Comparison of ENCODE assay signal across 11 cellular contexts in the genomic region with DNA sequence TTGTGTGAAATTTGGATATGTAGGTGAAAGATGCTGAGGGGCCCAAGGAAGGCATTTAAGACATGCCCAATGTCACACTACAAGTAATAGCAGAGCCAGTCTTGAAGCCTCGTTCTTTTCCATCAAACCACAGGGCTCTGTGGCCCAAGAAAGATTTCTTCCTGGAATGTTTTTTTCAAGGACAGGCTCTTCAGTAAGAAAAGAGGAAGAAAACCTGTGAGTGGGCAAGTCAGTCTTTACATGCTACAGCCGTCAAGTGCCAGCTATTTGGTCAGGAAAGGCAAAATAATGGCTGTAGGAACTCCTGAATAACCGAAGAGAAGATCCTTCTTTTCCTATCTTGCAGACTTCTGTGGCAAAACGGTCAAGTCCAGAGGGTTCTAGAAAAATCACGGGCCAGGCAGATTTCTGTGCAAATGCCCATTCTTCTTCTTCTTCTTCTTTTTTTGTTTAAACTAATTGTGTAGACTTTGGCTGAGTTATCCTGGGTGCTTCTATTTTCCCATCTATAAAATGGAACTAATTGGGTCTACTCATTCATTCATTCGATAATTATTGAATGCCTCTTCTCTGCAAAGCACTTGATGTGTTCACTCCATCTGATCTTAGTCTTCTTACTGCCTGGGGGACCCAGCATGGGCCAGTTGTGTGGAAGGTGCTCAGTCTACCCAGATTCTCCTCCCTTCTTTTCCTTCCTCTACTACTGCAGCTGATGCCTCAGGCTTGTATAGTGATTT. TPM values are rescaled to one million over a fixed set of nuclear protein-coding genes. Genes with fewer than 3 reads are reported as not detected.
DNase-seq lines count a peak whose midpoint lies in the region; ATAC-seq lines count a peak whose summit lies in the region.
"Had no signal": no experiment of that assay in that cellular context is flagged by ENCODE, and none has a peak within 500 bp of the region (broad histone marks: within the 10 kb centered on the region; RNA-seq: fewer than 3 reads in every experiment).

No MANE protein-coding gene starts in this region.

- H3K36me3 ChIP-seq in iPS-18a (ENCODE audit: control insufficient read depth, low read depth, low read length) (peaks cover 7% of the 10 kb centered on the region), skeletal muscle satellite cell (ENCODE audit: insufficient read depth, low read length) (peaks cover 22% of the 10 kb centered on the region)

- DNase-seq in EH (ENCODE audit: low read depth) (peak; percentile 55), T-cell (no peak), NCI-H82 (lab: John Stamatoyannopoulos, UW) (no peak), amygdala (lab: John Stamatoyannopoulos, UW) (no peak), epidermal melanocyte (ENCODE audit: insufficient read length, low spot score) (no peak)
- DNase-seq: activated CD8-positive, alpha-beta memory T cell treated with anti-CD3 and anti-CD28 coated beads, Interleukin-2, amount 50 U/mL, for 48 hours; stimulated activated naive CD8-positive, alpha-beta T cell treated with anti-CD3 and anti-CD28 coated beads, Interleukin-15, Interleukin-2, amounts not matched to agents 100 U/mL and 50 U/mL, for 24 hours had no signal

- H3K4me1 Mint-ChIP-seq in T-cell = peaks cover 53 to 61% (median 61%) of the 10 kb centered on the region in 3 donors

- POLR2A ChIA-PET in T-cell (lab: Charles Lee) = no interaction called here

- H3K4me1 ChIP-seq in iPS-18a (ENCODE audit: control insufficient read depth, low read depth, low read length) = peaks cover 49% of the 10 kb centered on the region
- H3K4me1 ChIP-seq in skeletal muscle satellite cell (ENCODE audit: control insufficient read depth, insufficient read depth, low read length) = peaks cover 59% of the 10 kb centered on the region

- peaks cover 0 to 3% of the 10 kb centered on the region in 2 donors for H3K27me3 Mint-ChIP-seq in T-cell

- H3K9me3 Mint-ChIP-seq in T-cell = no peaks in the 10 kb centered on the region

- H3K27ac ChIP-seq in iPS-18a (ENCODE audit: low read length) = no peak overlapping the region

- H3K9ac ChIP-seq in iPS-18a (ENCODE audit: low read length) (peak overlapping the region; percentile 17), skeletal muscle satellite cell (ENCODE audit: low read depth, low read length) (peak overlapping the region; percentile 99)

- peak overlapping the region; percentile 3 to 53 for H3K27ac Mint-ChIP-seq in T-cell

- ATAC-seq in T-cell (replicated peaks in 1 of 4) (no peak), HG02759 (IDR thresholded peaks at IDR 0.05; ENCODE audit: unreplicated experiment) (no peak)
- ATAC-seq: esophagus mucosa; stimulated activated naive CD8-positive, alpha-beta T cell treated with anti-CD3 and anti-CD28 coated beads, Interleukin-15, Interleukin-2, amounts not matched to agents 100 U/mL and 50 U/mL, for 24 hours had no signal

- H3K4me3 ChIP-seq in iPS-18a (ENCODE audit: low read length) (no peak overlapping the region), skeletal muscle satellite cell (ENCODE audit: low read length) (peak overlapping the region; percentile 62)

- no peak overlapping the region for H3K4me3 Mint-ChIP-seq in T-cell

- H3K36me3 Mint-ChIP-seq in T-cell = peaks cover 8% of the 10 kb centered on the region

- CTCF ChIA-PET in T-cell (lab: Charles Lee) = interaction anchor here in 1 of 2 donors (1.5 kb wide), 1 partner anchor 74 kb away, joined by 5 read pairs; no protein-coding TSS in a partner anchor

- H3K9me3 ChIP-seq in iPS-18a (ENCODE audit: control insufficient read depth, low read depth, low read length) (no peaks in the 10 kb centered on the region), skeletal muscle satellite cell (replicated peaks; ENCODE audit: low read length) (no peaks in the 10 kb centered on the region)

- H3K27me3 ChIP-seq in iPS-18a (ENCODE audit: control insufficient read depth, insufficient read depth, low read length) = peaks cover 3% of the 10 kb centered on the region
- H3K27me3 ChIP-seq in skeletal muscle satellite cell (ENCODE audit: control insufficient read depth, insufficient read depth, low read length) = no peaks in the 10 kb centered on the region

- peak overlapping the region; percentile 70 for H3K4me2 ChIP-seq in skeletal muscle satellite cell (ENCODE audit: low read length)

RNA-seq across cellular contexts. Expression of a gene that starts 1.9 kb away (rescaled TPM):
- total RNA-seq in T-cell = 10 to 100 TPM; 20.7 to 99.7 (median 81.3) TPM
- 81.5 and 145 TPM in 2 replicates for total RNA-seq in skeletal muscle satellite cell (2012; rRNA removed)

RNA-seq across cellular contexts. Expression of a gene that starts 30.2 kb away (rescaled TPM):
- 1 to 10 TPM; 1.7 to 3.1 (median 2.5) TPM for total RNA-seq in T-cell
- 1.5 TPM in 2 replicates for total RNA-seq in skeletal muscle satellite cell (2012; rRNA removed)
